ENCODE assay signal across 17 cellular contexts in genomic region chr19:7363225-7363624, GRCh38. TPM values are rescaled to one million over a fixed set of nuclear protein-coding genes. Genes with fewer than 3 reads are reported as not detected.
DNase-seq lines count a peak whose midpoint lies in the region; ATAC-seq and TF ChIP-seq lines count a peak whose summit lies in the region.
"Had no signal": no experiment of that assay in that cellular context is flagged by ENCODE, and none has a peak within 500 bp of the region (broad histone marks: within the 10 kb centered on the region; RNA-seq: fewer than 3 reads in every experiment).

No MANE protein-coding gene starts in this region.

- peaks cover 40% of the 10 kb centered on the region for H3K4me1 Mint-ChIP-seq in activated CD8-positive, alpha-beta T cell treated with anti-CD3 and anti-CD28 coated beads for 36 hours (ENCODE audit: low read depth)
- peaks cover 2% of the 10 kb centered on the region for H3K4me1 Mint-ChIP-seq in activated CD8-positive, alpha-beta T cell treated with anti-CD3 and anti-CD28 coated beads, Interleukin-2, amount 10 ng/mL, durations not matched to agents 7 days and 5 days (ENCODE audit: low read depth)
- peaks cover 5 to 77% (median 36%) of the 10 kb centered on the region in 4 donors for H3K4me1 Mint-ChIP-seq in CD4-positive, CD25-positive, alpha-beta regulatory T cell
- peaks cover 46% of the 10 kb centered on the region for H3K4me1 Mint-ChIP-seq in activated B cell treated with CpG ODN at 0.5 μM for 24 hours
- H3K4me1 Mint-ChIP-seq in naive thymus-derived CD4-positive, alpha-beta T cell = peaks cover 14 to 80% (median 65%) of the 10 kb centered on the region in 7 donors

- in situ Hi-C loops in KBM-7 (cut with MboI; ENCODE audit: low pct_unique_long_range_greater_than_20kb, low sequenced_read_pairs) = no loop called here

- no peak for ATAC-seq in activated CD8-positive, alpha-beta T cell treated with anti-CD3 and anti-CD28 coated beads for 36 hours
- no peak for ATAC-seq in activated CD8-positive, alpha-beta T cell treated with anti-CD3 and anti-CD28 coated beads, Interleukin-2, amount 10 ng/mL, durations not matched to agents 7 days and 5 days
- no peak for ATAC-seq in CD4-positive, CD25-positive, alpha-beta regulatory T cell (ENCODE audit: low read depth in 2 of 2)
- no peak for ATAC-seq in activated B cell treated with CpG ODN at 0.5 μM for 24 hours (ENCODE audit: low read depth)
- no peak for ATAC-seq in naive thymus-derived CD4-positive, alpha-beta T cell

- peaks cover 18% of the 10 kb centered on the region for H3K36me3 Mint-ChIP-seq in activated CD8-positive, alpha-beta T cell treated with anti-CD3 and anti-CD28 coated beads for 36 hours (ENCODE audit: low read depth)
- H3K36me3 Mint-ChIP-seq in activated CD8-positive, alpha-beta T cell treated with anti-CD3 and anti-CD28 coated beads, Interleukin-2, amount 10 ng/mL, durations not matched to agents 7 days and 5 days (ENCODE audit: low read depth) = peaks cover 33% of the 10 kb centered on the region
- peaks cover 47% of the 10 kb centered on the region for H3K36me3 Mint-ChIP-seq in CD4-positive, CD25-positive, alpha-beta regulatory T cell
- H3K36me3 Mint-ChIP-seq in activated B cell treated with CpG ODN at 0.5 μM for 24 hours (ENCODE audit: low read depth) = peaks cover 81% of the 10 kb centered on the region
- H3K36me3 Mint-ChIP-seq in naive thymus-derived CD4-positive, alpha-beta T cell = peaks cover 21 to 61% (median 48%) of the 10 kb centered on the region in 5 donors

- H3K36me3 ChIP-seq in CD4-positive, CD25-positive, alpha-beta regulatory T cell (ENCODE audit: control insufficient read depth, insufficient read depth, low read length) = peaks cover 82% of the 10 kb centered on the region
- H3K36me3 ChIP-seq in naive thymus-derived CD4-positive, alpha-beta T cell (ENCODE audit: control insufficient read depth in 2 of 3, insufficient read depth in 3 of 3, low read length in 3 of 3) = peaks cover 20 to 90% (median 29%) of the 10 kb centered on the region in 3 experiments
- H3K36me3 ChIP-seq: MG63 had no signal

- no peak for DNase-seq in activated CD8-positive, alpha-beta T cell treated with anti-CD3 and anti-CD28 coated beads for 36 hours
- no peak for DNase-seq in activated CD8-positive, alpha-beta T cell treated with anti-CD3 and anti-CD28 coated beads, Interleukin-2, amount 10 ng/mL, durations not matched to agents 7 days and 5 days
- DNase-seq in CD4-positive, CD25-positive, alpha-beta regulatory T cell = no peak
- no peak for DNase-seq in activated B cell treated with CpG ODN at 0.5 μM for 24 hours
- no peak for DNase-seq in naive thymus-derived CD4-positive, alpha-beta T cell
- no peak for DNase-seq in NCI-H446 (lab: John Stamatoyannopoulos, UW)
- DNase-seq in KBM-7 = no peak
- no peak for DNase-seq in HK-2 (ENCODE audit: unreplicated experiment)
- DNase-seq: DMS79 treated with DMSO at 0.1 percent for 48 hours, H7, Karpas-422, MG63, NCI-H1092, NCI-H1694, NCI-H524 had no signal

- CTCF ChIA-PET in activated CD8-positive, alpha-beta T cell treated with anti-CD3 and anti-CD28 coated beads for 36 hours (lab: Charles Lee) = no interaction called here
- CTCF ChIA-PET in activated CD8-positive, alpha-beta T cell treated with anti-CD3 and anti-CD28 coated beads, Interleukin-2, amount 10 ng/mL, durations not matched to agents 7 days and 5 days (lab: Charles Lee) = no interaction called here
- CTCF ChIA-PET in activated B cell treated with CpG ODN at 0.5 μM for 24 hours (lab: Charles Lee) = interaction anchor here (0.5 kb wide), 1 partner anchor 998 kb away, joined by 3 read pairs; no protein-coding TSS in a partner anchor
- CTCF ChIA-PET in naive thymus-derived CD4-positive, alpha-beta T cell (lab: Charles Lee) = interaction anchor here (0.6 to 1.0 kb wide), 3 partner anchors 9 to 199 kb away, joined by 3 to 4 read pairs (median 3); no protein-coding TSS in a partner anchor

- no peak for TF ChIP-seq CTCF in activated CD8-positive, alpha-beta T cell treated with anti-CD3 and anti-CD28 coated beads for 36 hours (IDR thresholded peaks at IDR 0.05)
- TF ChIP-seq CTCF in activated B cell treated with CpG ODN at 0.5 μM for 24 hours (IDR thresholded peaks at IDR 0.05) = no peak

- peak overlapping the region; percentile 30 for H3K27ac Mint-ChIP-seq in activated CD8-positive, alpha-beta T cell treated with anti-CD3 and anti-CD28 coated beads for 36 hours
- H3K27ac Mint-ChIP-seq in activated CD8-positive, alpha-beta T cell treated with anti-CD3 and anti-CD28 coated beads, Interleukin-2, amount 10 ng/mL, durations not matched to agents 7 days and 5 days = no peak overlapping the region
- peak overlapping the region; percentile 76 to 96 (median 82) for H3K27ac Mint-ChIP-seq in CD4-positive, CD25-positive, alpha-beta regulatory T cell
- H3K27ac Mint-ChIP-seq in activated B cell treated with CpG ODN at 0.5 μM for 24 hours = peak overlapping the region; percentile 38
- H3K27ac Mint-ChIP-seq in naive thymus-derived CD4-positive, alpha-beta T cell = peak overlapping the region in 8 of 9 donors; percentile 49 to 94 (median 89)

- H3K9me3 ChIP-seq in CD4-positive, CD25-positive, alpha-beta regulatory T cell (ENCODE audit: control insufficient read depth in 2 of 2, low read length in 2 of 2) = no peaks in the 10 kb centered on the region
- H3K9me3 ChIP-seq in naive thymus-derived CD4-positive, alpha-beta T cell (ENCODE audit: control insufficient read depth in 2 of 3, low read length in 3 of 3) = no peaks in the 10 kb centered on the region
- H3K9me3 ChIP-seq: MG63 had no signal

- intact Hi-C loops in activated CD8-positive, alpha-beta T cell treated with anti-CD3 and anti-CD28 coated beads for 36 hours (cut with micrococcal nuclease) = loop anchor here (10.0 kb wide), 1 partner anchor 442 kb away; no protein-coding TSS in a partner anchor
- intact Hi-C loops in activated B cell treated with CpG ODN at 0.5 μM for 24 hours (cut with micrococcal nuclease) = no loop called here
- intact Hi-C loops in naive thymus-derived CD4-positive, alpha-beta T cell (cut with micrococcal nuclease) = no loop called here

- no peaks in the 10 kb centered on the region for H3K9me3 Mint-ChIP-seq in activated CD8-positive, alpha-beta T cell treated with anti-CD3 and anti-CD28 coated beads for 36 hours
- H3K9me3 Mint-ChIP-seq in activated CD8-positive, alpha-beta T cell treated with anti-CD3 and anti-CD28 coated beads, Interleukin-2, amount 10 ng/mL, durations not matched to agents 7 days and 5 days (ENCODE audit: insufficient read depth) = no peaks in the 10 kb centered on the region
- no peaks in the 10 kb centered on the region for H3K9me3 Mint-ChIP-seq in CD4-positive, CD25-positive, alpha-beta regulatory T cell
- H3K9me3 Mint-ChIP-seq in activated B cell treated with CpG ODN at 0.5 μM for 24 hours = no peaks in the 10 kb centered on the region
- peaks cover 0 to 5% (median 0%) of the 10 kb centered on the region in 11 donors for H3K9me3 Mint-ChIP-seq in naive thymus-derived CD4-positive, alpha-beta T cell

- H3K27me3 Mint-ChIP-seq in activated CD8-positive, alpha-beta T cell treated with anti-CD3 and anti-CD28 coated beads for 36 hours = no peaks in the 10 kb centered on the region
- H3K27me3 Mint-ChIP-seq in activated CD8-positive, alpha-beta T cell treated with anti-CD3 and anti-CD28 coated beads, Interleukin-2, amount 10 ng/mL, durations not matched to agents 7 days and 5 days (ENCODE audit: low read depth) = no peaks in the 10 kb centered on the region
- H3K27me3 Mint-ChIP-seq in CD4-positive, CD25-positive, alpha-beta regulatory T cell = no peaks in the 10 kb centered on the region
- no peaks in the 10 kb centered on the region for H3K27me3 Mint-ChIP-seq in activated B cell treated with CpG ODN at 0.5 μM for 24 hours
- H3K27me3 Mint-ChIP-seq in naive thymus-derived CD4-positive, alpha-beta T cell = no peaks in the 10 kb centered on the region

- H3K4me1 ChIP-seq in CD4-positive, CD25-positive, alpha-beta regulatory T cell (ENCODE audit: control insufficient read depth, insufficient read depth, low read length, poor library complexity, severe bottlenecking) = peaks cover 8% of the 10 kb centered on the region
- H3K4me1 ChIP-seq in naive thymus-derived CD4-positive, alpha-beta T cell (ENCODE audit: control insufficient read depth in 2 of 2, insufficient read depth in 2 of 2, low read length in 2 of 2) = peaks cover 0 to 22% of the 10 kb centered on the region in 2 donors

- POLR2A ChIA-PET in activated CD8-positive, alpha-beta T cell treated with anti-CD3 and anti-CD28 coated beads for 36 hours (lab: Charles Lee) = no interaction called here
- POLR2A ChIA-PET in activated CD8-positive, alpha-beta T cell treated with anti-CD3 and anti-CD28 coated beads, Interleukin-2, amount 10 ng/mL, durations not matched to agents 7 days and 5 days (lab: Charles Lee) = no interaction called here
- POLR2A ChIA-PET in activated B cell treated with CpG ODN at 0.5 μM for 24 hours (lab: Charles Lee) = no interaction called here
- POLR2A ChIA-PET in naive thymus-derived CD4-positive, alpha-beta T cell (lab: Charles Lee) = interaction anchor here (0.9 to 1.0 kb wide), 2 partner anchors 13 to 17 kb away, joined by 3 read pairs; no protein-coding TSS in a partner anchor

- no peak overlapping the region for H3K4me3 Mint-ChIP-seq in activated CD8-positive, alpha-beta T cell treated with anti-CD3 and anti-CD28 coated beads for 36 hours
- H3K4me3 Mint-ChIP-seq in activated CD8-positive, alpha-beta T cell treated with anti-CD3 and anti-CD28 coated beads, Interleukin-2, amount 10 ng/mL, durations not matched to agents 7 days and 5 days = no peak overlapping the region
- H3K4me3 Mint-ChIP-seq in CD4-positive, CD25-positive, alpha-beta regulatory T cell = peak overlapping the region in 1 of 4 donors; percentile 27
- H3K4me3 Mint-ChIP-seq in activated B cell treated with CpG ODN at 0.5 μM for 24 hours = no peak overlapping the region
- peak overlapping the region in 6 of 10 donors; percentile 6 to 78 (median 46) for H3K4me3 Mint-ChIP-seq in naive thymus-derived CD4-positive, alpha-beta T cell

- no peaks in the 10 kb centered on the region for H3K27me3 ChIP-seq in CD4-positive, CD25-positive, alpha-beta regulatory T cell (ENCODE audit: control insufficient read depth, insufficient read depth, low read length)
- H3K27me3 ChIP-seq in naive thymus-derived CD4-positive, alpha-beta T cell (ENCODE audit: control insufficient read depth in 2 of 2, insufficient read depth in 2 of 2, low read length in 2 of 2) = no peaks in the 10 kb centered on the region

- H3K27ac ChIP-seq in CD4-positive, CD25-positive, alpha-beta regulatory T cell (ENCODE audit: insufficient read depth, low read length, poor library complexity, severe bottlenecking) = peak overlapping the region; percentile 25
- peak overlapping the region; percentile 44 for H3K27ac ChIP-seq in naive thymus-derived CD4-positive, alpha-beta T cell (ENCODE audit: low read depth, low read length)
- H3K27ac ChIP-seq: C4-2B, PC-9 had no signal

- no peak overlapping the region for H3K4me3 ChIP-seq in CD4-positive, CD25-positive, alpha-beta regulatory T cell (ENCODE audit: low read depth, low read length)
- no peak overlapping the region for H3K4me3 ChIP-seq in naive thymus-derived CD4-positive, alpha-beta T cell (ENCODE audit: low read length)
- H3K4me3 ChIP-seq: MG63, PC-9 had no signal

RNA-seq across cellular contexts. Expression of gene ARHGEF18, which starts 14.5 kb away (rescaled TPM):
- total RNA-seq in activated CD8-positive, alpha-beta T cell treated with anti-CD3 and anti-CD28 coated beads for 36 hours = 10 to 100 TPM; 25.9 to 36.4 TPM
- 10 to 100 TPM; 34.0 to 40.5 TPM for total RNA-seq in activated CD8-positive, alpha-beta T cell treated with anti-CD3 and anti-CD28 coated beads, Interleukin-2, amount 10 ng/mL, durations not matched to agents 7 days and 5 days
- total RNA-seq in CD4-positive, CD25-positive, alpha-beta regulatory T cell = 155 TPM
- polyA plus RNA-seq in CD4-positive, CD25-positive, alpha-beta regulatory T cell = 1 to 10 TPM; 2.5 to 7.1 (median 4.0) TPM
- 45.8 and 51.9 TPM in 2 replicates for total RNA-seq in activated B cell treated with CpG ODN at 0.5 μM for 24 hours
- 100 to 1,000 TPM in 4 of 5 experiments, 10 to 100 TPM in 1; 53.0 to 132 (median 130) TPM for total RNA-seq in naive thymus-derived CD4-positive, alpha-beta T cell
- 10 to 100 TPM in 1 of 2 donors, 1 to 10 TPM in 1; 3.9 to 14.4 TPM for polyA plus RNA-seq in naive thymus-derived CD4-positive, alpha-beta T cell

Comparison
In these comparisons a context has a peak if more than half of its experiments do, and no peak if none do; other contexts are left out.
1. H3K4me3 Mint-ChIP-seq: peak in naive thymus-derived CD4-positive, alpha-beta T cell (6 of 10); none in activated CD8-positive, alpha-beta T cell treated with anti-CD3 and anti-CD28 coated beads for 36 hours (single experiment), activated CD8-positive, alpha-beta T cell treated with anti-CD3 and anti-CD28 coated beads, Interleukin-2, amount 10 ng/mL, durations not matched to agents 7 days and 5 days (single experiment) and activated B cell treated with CpG ODN at 0.5 μM for 24 hours (single experiment).
2. CTCF ChIA-PET loops: an anchor here in activated B cell treated with CpG ODN at 0.5 μM for 24 hours (0.5 kb wide) and naive thymus-derived CD4-positive, alpha-beta T cell (0.6 to 1.0 kb wide); none called in activated CD8-positive, alpha-beta T cell treated with anti-CD3 and anti-CD28 coated beads for 36 hours and activated CD8-positive, alpha-beta T cell treated with anti-CD3 and anti-CD28 coated beads, Interleukin-2, amount 10 ng/mL, durations not matched to agents 7 days and 5 days.